9 cellular contexts compared by ENCODE assay signal in genomic region chr1:228997721-228998144, GRCh38.
"Had no signal": no experiment of that assay in that cellular context is flagged by ENCODE, and none has a peak within 500 bp of the region (broad histone marks: within the 10 kb centered on the region; RNA-seq: fewer than 3 reads in every experiment).

No MANE protein-coding gene starts in this region.

- H2AFZ ChIP-seq: GM23248 had no signal

- H3K27ac ChIP-seq: GM23248, KMS-11 had no signal

- H3K36me3 Mint-ChIP-seq: IgD-negative memory B cell had no signal

- FAIRE-seq: H54, HTR-8/SVneo had no signal

- H3K27ac Mint-ChIP-seq: H9, IgD-negative memory B cell had no signal

- H3K9ac ChIP-seq: GM23248, KMS-11 had no signal

- H3K4me3 Mint-ChIP-seq: H9, IgD-negative memory B cell had no signal

- H3K9me3 Mint-ChIP-seq: H9, IgD-negative memory B cell had no signal

- DNase-seq: GM23248, GOT3, H9, HCEC 1CT, KBM-7 had no signal

- H3K4me3 ChIP-seq: GM23248 had no signal

- H3K4me2 ChIP-seq: KMS-11 had no signal
